ENCODE assay signal across 13 cellular contexts in genomic region chr2:240990726-240991377, GRCh38. TPM values are rescaled to one million over a fixed set of nuclear protein-coding genes. Genes with fewer than 3 reads are reported as not detected.
DNase-seq lines count a peak whose midpoint lies in the region; ATAC-seq and TF ChIP-seq lines count a peak whose summit lies in the region.
"Had no signal": no experiment of that assay in that cellular context is flagged by ENCODE, and none has a peak within 500 bp of the region (broad histone marks: within the 10 kb centered on the region; RNA-seq: fewer than 3 reads in every experiment).

No MANE protein-coding gene starts in this region.

- no peak overlapping the region for H3K4me3 Mint-ChIP-seq in activated T-cell treated with anti-CD3 and anti-CD28 coated beads, Interleukin-2, amount 50 U/mL, for 24 hours
- H3K4me3 Mint-ChIP-seq in progenitor cell of endocrine pancreas (ENCODE audit: low read depth), result no peak overlapping the region
- H3K4me3 Mint-ChIP-seq: activated CD4-positive, alpha-beta T cell treated with anti-CD3 and anti-CD28 coated beads, Interleukin-2, amount 10 ng/mL, durations not matched to agents 7 days and 5 days; activated T-helper 17 cell treated with anti-CD3 and anti-CD28 coated beads, Interleukin-2, amount 50 U/mL, for 72 hours had no signal

- peaks cover 30% of the 10 kb centered on the region for H3K4me1 ChIP-seq in fibroblast of lung (ENCODE audit: control insufficient read depth, extremely low read depth, insufficient read depth, low read length)
- peaks cover 57% of the 10 kb centered on the region for H3K4me1 ChIP-seq in upper lobe of right lung

- no peaks in the 10 kb centered on the region for H3K36me3 Mint-ChIP-seq in activated T-cell treated with anti-CD3 and anti-CD28 coated beads, Interleukin-2, amount 50 U/mL, for 24 hours (ENCODE audit: low read depth)
- no peaks in the 10 kb centered on the region for H3K36me3 Mint-ChIP-seq in progenitor cell of endocrine pancreas (ENCODE audit: insufficient read depth)

- peak; percentile 25 for DNase-seq in activated T-cell treated with anti-CD3 and anti-CD28 coated beads, Interleukin-2, amount 50 U/mL, for 24 hours
- no peak for DNase-seq in activated T-cell treated with anti-CD3 and anti-CD28 coated beads, Interleukin-2, amount 50 U/mL, for 1 hour
- DNase-seq in fibroblast of lung (ENCODE audit: low read depth in 2 of 2) (no peak), progenitor cell of endocrine pancreas (ENCODE audit: low spot score, unreplicated experiment) (peak; percentile 6), upper lobe of right lung (no peak), SHP77 (lab: John Stamatoyannopoulos, UW) (no peak)
- DNase-seq: activated CD4-positive, alpha-beta T cell treated with anti-CD3 and anti-CD28 coated beads, Interleukin-2, amount 10 ng/mL, durations not matched to agents 7 days and 5 days; T-helper 1 cell had no signal

- H3K27me3 ChIP-seq in fibroblast of lung (ENCODE audit: control insufficient read depth, insufficient read depth, low read length) (no peaks in the 10 kb centered on the region), upper lobe of right lung (no peaks in the 10 kb centered on the region)
- H3K27me3 ChIP-seq: brain microvascular endothelial cell had no signal

- no peak for ATAC-seq in upper lobe of right lung
- no peak for ATAC-seq in HG02798 (IDR thresholded peaks at IDR 0.05; ENCODE audit: poor library complexity, unreplicated experiment)
- ATAC-seq in GM21447 (IDR thresholded peaks at IDR 0.05; ENCODE audit: unreplicated experiment), result no peak
- ATAC-seq: activated T-helper 17 cell treated with anti-CD3 and anti-CD28 coated beads, Interleukin-2, amount 50 U/mL, for 72 hours had no signal

- no peaks in the 10 kb centered on the region for H3K36me3 ChIP-seq in fibroblast of lung (ENCODE audit: control insufficient read depth, insufficient read depth, low read length)
- no peaks in the 10 kb centered on the region for H3K36me3 ChIP-seq in upper lobe of right lung
- H3K36me3 ChIP-seq: brain microvascular endothelial cell had no signal

- TF ChIP-seq CTCF in fibroblast of lung (conservative IDR thresholded peaks at IDR 0.05 in 1 of 2, IDR thresholded peaks at IDR 0.05 in 1 of 2; ENCODE audit: low read depth in 1 of 2, low read length in 2 of 2), result no peak
- TF ChIP-seq CTCF in progenitor cell of endocrine pancreas (IDR thresholded peaks at IDR 0.05; ENCODE audit: unreplicated experiment), result no peak
- TF ChIP-seq CTCF in upper lobe of right lung (IDR thresholded peaks at IDR 0.05), result no peak

- H3K9me3 Mint-ChIP-seq in activated T-cell treated with anti-CD3 and anti-CD28 coated beads, Interleukin-2, amount 50 U/mL, for 24 hours, result no peaks in the 10 kb centered on the region
- no peaks in the 10 kb centered on the region for H3K9me3 Mint-ChIP-seq in progenitor cell of endocrine pancreas (ENCODE audit: low read depth)
- H3K9me3 Mint-ChIP-seq: activated CD4-positive, alpha-beta T cell treated with anti-CD3 and anti-CD28 coated beads, Interleukin-2, amount 10 ng/mL, durations not matched to agents 7 days and 5 days; activated T-helper 17 cell treated with anti-CD3 and anti-CD28 coated beads, Interleukin-2, amount 50 U/mL, for 72 hours had no signal

- no peak overlapping the region for H3K27ac Mint-ChIP-seq in activated T-cell treated with anti-CD3 and anti-CD28 coated beads, Interleukin-2, amount 50 U/mL, for 24 hours
- no peak overlapping the region for H3K27ac Mint-ChIP-seq in progenitor cell of endocrine pancreas
- H3K27ac Mint-ChIP-seq: activated CD4-positive, alpha-beta T cell treated with anti-CD3 and anti-CD28 coated beads, Interleukin-2, amount 10 ng/mL, durations not matched to agents 7 days and 5 days; activated T-helper 17 cell treated with anti-CD3 and anti-CD28 coated beads, Interleukin-2, amount 50 U/mL, for 72 hours had no signal

- H3K4me3 ChIP-seq in fibroblast of lung (replicated peaks in 1 of 4; ENCODE audit: control extremely low read depth in 1 of 4, insufficient read depth in 1 of 4, low read depth in 3 of 4, low read length in 4 of 4), result no peak overlapping the region
- H3K4me3 ChIP-seq in upper lobe of right lung, result no peak overlapping the region

- H4K20me1 ChIP-seq in fibroblast of lung (ENCODE audit: control insufficient read depth, extremely low read depth, insufficient read depth, low read length), result no peaks in the 10 kb centered on the region

- no peaks in the 10 kb centered on the region for H3K4me1 Mint-ChIP-seq in activated T-cell treated with anti-CD3 and anti-CD28 coated beads, Interleukin-2, amount 50 U/mL, for 24 hours (ENCODE audit: low read depth)
- no peaks in the 10 kb centered on the region for H3K4me1 Mint-ChIP-seq in progenitor cell of endocrine pancreas (ENCODE audit: low read depth)
- H3K4me1 Mint-ChIP-seq: activated CD4-positive, alpha-beta T cell treated with anti-CD3 and anti-CD28 coated beads, Interleukin-2, amount 10 ng/mL, durations not matched to agents 7 days and 5 days; activated T-helper 17 cell treated with anti-CD3 and anti-CD28 coated beads, Interleukin-2, amount 50 U/mL, for 72 hours had no signal

- H3K9me3 ChIP-seq in fibroblast of lung (ENCODE audit: control insufficient read depth, insufficient read depth, low read depth, low read length) (no peaks in the 10 kb centered on the region), upper lobe of right lung (no peaks in the 10 kb centered on the region)

- H3K27ac ChIP-seq in fibroblast of lung (ENCODE audit: insufficient read depth, low read length), result peak overlapping the region; percentile 78
- H3K27ac ChIP-seq in upper lobe of right lung, result peak overlapping the region; percentile 90
- H3K27ac ChIP-seq: brain microvascular endothelial cell had no signal

- intact Hi-C loops in upper lobe of right lung (cut with DNase I), result no loop called here

- H3K9ac ChIP-seq in fibroblast of lung (ENCODE audit: insufficient read depth, low read length), result peak overlapping the region; percentile 32
- H3K9ac ChIP-seq: parathyroid adenoma had no signal

- peaks cover 4% of the 10 kb centered on the region for H3K27me3 Mint-ChIP-seq in activated T-cell treated with anti-CD3 and anti-CD28 coated beads, Interleukin-2, amount 50 U/mL, for 24 hours
- H3K27me3 Mint-ChIP-seq in progenitor cell of endocrine pancreas, result peaks cover 11% of the 10 kb centered on the region
- H3K27me3 Mint-ChIP-seq: activated CD4-positive, alpha-beta T cell treated with anti-CD3 and anti-CD28 coated beads, Interleukin-2, amount 10 ng/mL, durations not matched to agents 7 days and 5 days; activated T-helper 17 cell treated with anti-CD3 and anti-CD28 coated beads, Interleukin-2, amount 50 U/mL, for 72 hours had no signal

- H2AFZ ChIP-seq in fibroblast of lung (ENCODE audit: low read length), result no peak overlapping the region
- H2AFZ ChIP-seq: parathyroid adenoma had no signal

- no peak overlapping the region for H3K4me2 ChIP-seq in fibroblast of lung (ENCODE audit: extremely low read depth, insufficient read depth, low read length)

- no peaks in the 10 kb centered on the region for H3K79me2 ChIP-seq in fibroblast of lung (ENCODE audit: control insufficient read depth, insufficient read depth, low read length)
- H3K79me2 ChIP-seq: parathyroid adenoma had no signal

RNA-seq across cellular contexts. Expression of gene SNED1, which starts 7.6 kb away (rescaled TPM):
- total RNA-seq in fibroblast of lung (39.5 and 53.2 TPM in 2 replicates), progenitor cell of endocrine pancreas (2.2 and 2.5 TPM in 2 replicates), upper lobe of right lung (38.4 TPM)
- 10.1 and 27.2 TPM in 2 replicates for polyA plus RNA-seq in fibroblast of lung
- 17.4 and 52.1 TPM in 2 replicates for polyA plus RNA-seq in fibroblast of lung (2012)
- polyA minus RNA-seq in fibroblast of lung (ENCODE audit: low replicate concordance), result 37.9 and 67.9 TPM in 2 replicates

Comparison
In these comparisons a context has a peak if more than half of its experiments do, and no peak if none do; other contexts are left out.
1. DNase-seq: peak in activated T-cell treated with anti-CD3 and anti-CD28 coated beads, Interleukin-2, amount 50 U/mL, for 24 hours (single experiment) and progenitor cell of endocrine pancreas (single experiment); none in activated T-cell treated with anti-CD3 and anti-CD28 coated beads, Interleukin-2, amount 50 U/mL, for 1 hour (single experiment), fibroblast of lung (0 of 2), upper lobe of right lung (single experiment) and SHP77 (0 of 2).
2. RNA of gene SNED1, which starts 7.6 kb away (total RNA-seq): 39.5 to 53.2 TPM in fibroblast of lung and 38.4 TPM in upper lobe of right lung (single experiment); 2.2 to 2.5 TPM in progenitor cell of endocrine pancreas; every median in the first group is over 10 times any median in the second.